ENCODE assay signal across 8 cellular contexts in genomic region chr3:117355566-117355965, GRCh38.
DNase-seq lines count a peak whose midpoint lies in the region; ATAC-seq, FAIRE-seq and TF ChIP-seq lines count a peak whose summit lies in the region.

No MANE protein-coding gene starts in this region.

- no peak overlapping the region for H3K4ac ChIP-seq in neuronal stem cell (ENCODE audit: low read length)

- H3K9ac ChIP-seq in keratinocyte (ENCODE audit: control insufficient read depth, extremely low read depth, insufficient read depth, low read length) (no peak overlapping the region), neuronal stem cell (ENCODE audit: low read depth, low read length, poor library complexity) (no peak overlapping the region)

- H2AFZ ChIP-seq in keratinocyte (ENCODE audit: control insufficient read depth, low read length) (no peak overlapping the region), neuronal stem cell (ENCODE audit: low read length) (no peak overlapping the region)

- H2BK12ac ChIP-seq in neuronal stem cell (ENCODE audit: low read length), result no peak overlapping the region

- no peak overlapping the region for H3K23ac ChIP-seq in neuronal stem cell (ENCODE audit: low read depth, low read length, poor library complexity)

- no peak overlapping the region for H2AK5ac ChIP-seq in neuronal stem cell (ENCODE audit: low read depth, low read length)

- no CpG with 5 or more reads among the region's 4 CpGs for WGBS in neuronal stem cell (ENCODE audit: extremely low coverage in 2 of 2, insufficient read length in 2 of 2, insufficient replicate concordance in 1 of 2), 2 donors

- H3K27me3 ChIP-seq in keratinocyte (ENCODE audit: control insufficient read depth, extremely low read depth, insufficient read depth, low read length) (no peaks in the 10 kb centered on the region), neuronal stem cell (ENCODE audit: control insufficient read depth in 3 of 3, insufficient read depth in 3 of 3, low read depth in 1 of 3, low read length in 3 of 3) (no peaks in the 10 kb centered on the region)

- H3K27ac ChIP-seq in keratinocyte (ENCODE audit: control insufficient read depth, insufficient read depth, low read length) (no peak overlapping the region), neuronal stem cell (replicated peaks; ENCODE audit: low read length) (no peak overlapping the region)

- H3K4me2 ChIP-seq in keratinocyte (ENCODE audit: control insufficient read depth, extremely low read depth, insufficient read depth, low read depth, low read length) (no peak overlapping the region), neuronal stem cell (ENCODE audit: insufficient read depth, low read length, poor library complexity, severe bottlenecking) (no peak overlapping the region)

- no peak overlapping the region for H4K91ac ChIP-seq in neuronal stem cell (ENCODE audit: low read depth, low read length, poor library complexity)

- no peak overlapping the region for H2BK120ac ChIP-seq in neuronal stem cell (ENCODE audit: low read depth, low read length)

- H3K9me1 ChIP-seq in keratinocyte (ENCODE audit: control insufficient read depth, extremely low read depth, insufficient read depth, low read length), result no peaks in the 10 kb centered on the region

- no peak for FAIRE-seq in keratinocyte (lab: Jason Lieb, UNC)

- dilution Hi-C loops in keratinocyte (cut with MboI; ENCODE audit: extremely low pct_ligation_motif_present, low sequenced_read_pairs), result no loop called here

- H2BK5ac ChIP-seq in neuronal stem cell (ENCODE audit: low read length), result no peak overlapping the region

- no peaks in the 10 kb centered on the region for H3K36me3 ChIP-seq in keratinocyte (ENCODE audit: control insufficient read depth in 2 of 2, extremely low read depth in 1 of 2, insufficient read depth in 2 of 2, low read length in 2 of 2)
- H3K36me3 ChIP-seq in neuronal stem cell (replicated peaks in 1 of 2; ENCODE audit: control insufficient read depth in 2 of 2, insufficient read depth in 2 of 2, low read length in 2 of 2), result no peaks in the 10 kb centered on the region

- H3K9me3 ChIP-seq in keratinocyte (ENCODE audit: control insufficient read depth, low read depth, low read length), result no peaks in the 10 kb centered on the region
- no peaks in the 10 kb centered on the region for H3K9me3 ChIP-seq in neuronal stem cell (replicated peaks in 1 of 2; ENCODE audit: control insufficient read depth in 2 of 2, insufficient read depth in 1 of 2, low read depth in 1 of 2, low read length in 2 of 2)

- no peaks in the 10 kb centered on the region for H4K20me1 ChIP-seq in keratinocyte (ENCODE audit: control insufficient read depth, extremely low read depth, insufficient read depth, low read length)

- H4K8ac ChIP-seq in neuronal stem cell (ENCODE audit: low read depth, low read length), result no peak overlapping the region

- no peak overlapping the region for H3K4me3 ChIP-seq in keratinocyte (ENCODE audit: control insufficient read depth in 2 of 3, extremely low read depth in 1 of 3, insufficient read depth in 2 of 3, low read depth in 1 of 3, low read length in 3 of 3)
- H3K4me3 ChIP-seq in neuronal stem cell (ENCODE audit: low read length in 2 of 2), result no peak overlapping the region

- H3K18ac ChIP-seq in neuronal stem cell (ENCODE audit: low read length), result no peak overlapping the region

- no peak overlapping the region for H3K14ac ChIP-seq in neuronal stem cell (ENCODE audit: low read length)

- peak in 2 of 3 experiments; percentile 7 to 26 for TF ChIP-seq CTCF in keratinocyte (optimal IDR thresholded peaks at IDR 0.05 in 1 of 3, IDR thresholded peaks at IDR 0.05 in 1 of 3, conservative IDR thresholded peaks at IDR 0.05 in 1 of 3; ENCODE audit: extremely low read depth in 1 of 3, insufficient read depth in 2 of 3, low read length in 3 of 3)

- H3K4me1 ChIP-seq in keratinocyte (ENCODE audit: control insufficient read depth, extremely low read depth, insufficient read depth, low read length) (no peaks in the 10 kb centered on the region), neuronal stem cell (ENCODE audit: control insufficient read depth in 2 of 2, insufficient read depth in 1 of 2, low read depth in 1 of 2, low read length in 2 of 2) (peaks cover 8 to 11% of the 10 kb centered on the region in 2 donors)

- ATAC-seq in GM21717 (IDR thresholded peaks at IDR 0.05; ENCODE audit: unreplicated experiment), result no peak

- peak; percentile 18 for DNase-seq in SKM-1 treated with dmso at 0.1 percent for 144 hours (lab: John Stamatoyannopoulos, UW; ENCODE audit: unreplicated experiment)
- no peak for DNase-seq in SKM-1 (lab: John Stamatoyannopoulos, UW; ENCODE audit: unreplicated experiment)
- peak; percentile 39 for DNase-seq in HT1080 (ENCODE audit: low read depth)
- DNase-seq in SHP77 (lab: John Stamatoyannopoulos, UW), result peak; percentile 78 to 85
- DNase-seq in keratinocyte (ENCODE audit: low read depth, low spot score), result no peak
- DNase-seq in neuronal stem cell (ENCODE audit: low spot score), result no peak
- no peak for DNase-seq in A172 (ENCODE audit: low spot score)

- no peak overlapping the region for H2BK15ac ChIP-seq in neuronal stem cell (ENCODE audit: low read length)

- H3K79me2 ChIP-seq in keratinocyte (ENCODE audit: control insufficient read depth, insufficient read depth, low read length), result no peaks in the 10 kb centered on the region

- no peaks in the 10 kb centered on the region for H3K79me1 ChIP-seq in neuronal stem cell (ENCODE audit: low read depth, low read length)

Comparison
In these comparisons a context has a peak if more than half of its experiments do, and no peak if none do; other contexts are left out.
1. DNase-seq: peak in SKM-1 treated with dmso at 0.1 percent for 144 hours (single experiment), HT1080 (single experiment) and SHP77 (2 of 2); none in SKM-1 (single experiment), keratinocyte (single experiment), neuronal stem cell (single experiment) and A172 (single experiment).